ENCODE assay signal across 1 cellular context in the genomic region with DNA sequence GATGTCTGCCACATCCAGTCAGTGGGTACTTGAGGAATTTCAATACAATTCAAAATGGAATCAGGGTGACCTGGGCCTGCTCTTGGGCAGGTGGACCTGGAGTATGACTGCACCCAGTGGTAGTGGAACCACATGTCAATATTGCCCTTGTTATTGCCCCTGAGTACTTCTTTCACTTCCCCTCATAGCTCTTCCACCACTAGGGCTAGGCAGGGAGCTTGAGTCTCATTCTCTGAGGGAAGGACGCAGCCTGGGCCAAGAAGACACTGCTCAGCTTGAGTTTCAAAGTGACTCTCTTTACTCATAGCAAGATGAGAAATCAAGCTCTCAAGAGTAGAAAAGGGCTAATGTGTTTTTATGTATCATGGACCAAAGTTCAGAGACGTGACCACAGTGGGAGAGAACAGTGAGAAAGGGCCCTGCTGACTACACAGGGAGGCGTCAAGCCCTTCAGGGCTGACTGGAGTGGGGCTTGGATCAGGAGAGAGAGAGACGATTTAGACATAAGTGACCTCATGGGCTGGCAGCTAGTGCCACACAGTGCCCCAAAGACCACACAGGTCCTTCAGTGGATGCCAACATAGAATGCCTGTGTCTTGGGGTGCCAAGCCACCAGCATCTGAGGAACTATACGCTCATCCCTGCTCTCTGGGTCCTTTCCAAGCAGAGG.
TF ChIP-seq lines count a peak whose summit lies in the region.

No MANE protein-coding gene starts in this region.

TF ChIP-seq in GM12878, 131 proteins besides CTCF, POLR2A, EP300 and RAD21 (continued from another document):
- TF ChIP-seq, protein P1, sequence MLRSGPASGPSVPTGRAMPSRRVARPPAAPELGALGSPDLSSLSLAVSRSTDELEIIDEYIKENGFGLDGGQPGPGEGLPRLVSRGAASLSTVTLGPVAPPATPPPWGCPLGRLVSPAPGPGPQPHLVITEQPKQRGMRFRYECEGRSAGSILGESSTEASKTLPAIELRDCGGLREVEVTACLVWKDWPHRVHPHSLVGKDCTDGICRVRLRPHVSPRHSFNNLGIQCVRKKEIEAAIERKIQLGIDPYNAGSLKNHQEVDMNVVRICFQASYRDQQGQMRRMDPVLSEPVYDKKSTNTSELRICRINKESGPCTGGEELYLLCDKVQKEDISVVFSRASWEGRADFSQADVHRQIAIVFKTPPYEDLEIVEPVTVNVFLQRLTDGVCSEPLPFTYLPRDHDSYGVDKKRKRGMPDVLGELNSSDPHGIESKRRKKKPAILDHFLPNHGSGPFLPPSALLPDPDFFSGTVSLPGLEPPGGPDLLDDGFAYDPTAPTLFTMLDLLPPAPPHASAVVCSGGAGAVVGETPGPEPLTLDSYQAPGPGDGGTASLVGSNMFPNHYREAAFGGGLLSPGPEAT (IDR thresholded peaks at IDR 0.05; ENCODE audit: low read depth): peak; percentile 58
- TF ChIP-seq BCL11A (IDR thresholded peaks at IDR 0.05; ENCODE audit: low read depth, low read length): peak; percentile 23; the same call in 1 of the 2 replicates
- TF ChIP-seq SPI1 (IDR thresholded peaks at IDR 0.05; ENCODE audit: borderline replicate concordance, insufficient read depth, low read depth, low read length): peak; percentile 97
- TF ChIP-seq, protein P2, sequence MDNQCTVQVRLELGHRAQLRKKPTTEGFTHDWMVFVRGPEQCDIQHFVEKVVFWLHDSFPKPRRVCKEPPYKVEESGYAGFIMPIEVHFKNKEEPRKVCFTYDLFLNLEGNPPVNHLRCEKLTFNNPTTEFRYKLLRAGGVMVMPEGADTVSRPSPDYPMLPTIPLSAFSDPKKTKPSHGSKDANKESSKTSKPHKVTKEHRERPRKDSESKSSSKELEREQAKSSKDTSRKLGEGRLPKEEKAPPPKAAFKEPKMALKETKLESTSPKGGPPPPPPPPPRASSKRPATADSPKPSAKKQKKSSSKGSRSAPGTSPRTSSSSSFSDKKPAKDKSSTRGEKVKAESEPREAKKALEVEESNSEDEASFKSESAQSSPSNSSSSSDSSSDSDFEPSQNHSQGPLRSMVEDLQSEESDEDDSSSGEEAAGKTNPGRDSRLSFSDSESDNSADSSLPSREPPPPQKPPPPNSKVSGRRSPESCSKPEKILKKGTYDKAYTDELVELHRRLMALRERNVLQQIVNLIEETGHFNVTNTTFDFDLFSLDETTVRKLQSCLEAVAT (IDR thresholded peaks at IDR 0.05): 0 out of 2 replicates have a peak, but pooled peaks have one; percentile 29
- TF ChIP-seq PAX5 (IDR thresholded peaks at IDR 0.05; ENCODE audit: borderline replicate concordance, low read depth, low read length): peak; percentile 26; the same call in 1 of the 2 replicates
